Comparison of ENCODE assay signal across 8 cellular contexts in genomic region chr17:58755577-58756245, GRCh38.
DNase-seq lines count a peak whose midpoint lies in the region; ATAC-seq and TF ChIP-seq lines count a peak whose summit lies in the region.

PPM1E (plus strand) TSS chr17:58755854.

- ATAC-seq in GM19467 (IDR thresholded peaks at IDR 0.05; ENCODE audit: unreplicated experiment) = no peak

- peak within 1 kb of the TSS; percentile 65 for H3K4me3 ChIP-seq in GM12864 (ENCODE audit: low read depth, low read length)

- H3K27ac ChIP-seq in angular gyrus (ENCODE audit: low read depth, low read length) = peak within 1 kb of the TSS; percentile 40

- no peak for DNase-seq in GM12864 (ENCODE audit: low read depth)
- peak; percentile 88 for DNase-seq in NCI-H1092 treated with DMSO at 0.1 percent for 48 hours (lab: John Stamatoyannopoulos, UW)
- DNase-seq in SKM-1 treated with dmso at 0.1 percent for 144 hours (lab: John Stamatoyannopoulos, UW; ENCODE audit: unreplicated experiment) = peak; percentile 66
- peak; percentile 22 to 31 for DNase-seq in hippocampal formation (lab: John Stamatoyannopoulos, UW)
- DNase-seq in putamen (ENCODE audit: low spot score) = peak; percentile 8
- no peak for DNase-seq in cortex of kidney (lab: John Stamatoyannopoulos, UW)

- TF ChIP-seq CTCF in GM12864 (IDR thresholded peaks at IDR 0.05; ENCODE audit: low read depth, low read length, missing control alignments) = no peak

Comparison
In these comparisons a context has a peak if more than half of its experiments do, and no peak if none do; other contexts are left out.
1. DNase-seq: peak in NCI-H1092 treated with DMSO at 0.1 percent for 48 hours (single experiment), SKM-1 treated with dmso at 0.1 percent for 144 hours (single experiment), hippocampal formation (2 of 2) and putamen (single experiment); none in GM12864 (single experiment) and cortex of kidney (single experiment).